8 cellular contexts compared by ENCODE assay signal in genomic region chr13:20566424-20566916, GRCh38. TPM values are rescaled to one million over a fixed set of nuclear protein-coding genes. Genes with fewer than 3 reads are reported as not detected.
DNase-seq lines count a peak whose midpoint lies in the region; ATAC-seq, FAIRE-seq and TF ChIP-seq lines count a peak whose summit lies in the region.

No MANE protein-coding gene starts in this region.

- no peaks in the 10 kb centered on the region for H3K27me3 ChIP-seq in BLaER1 treated with 17β-estradiol and CSF1 and Interleukin-3, amounts not matched to agents 10 nM and 100 nM
- H3K27me3 ChIP-seq in OCI-LY3 (ENCODE audit: low read depth, low read length) (no peaks in the 10 kb centered on the region), bronchial epithelial cell (ENCODE audit: control insufficient read depth, insufficient read depth, low read length) (no peaks in the 10 kb centered on the region), left lung (no peaks in the 10 kb centered on the region)

- intact Hi-C loops in left lung (cut with DNase I) = no loop called here

- H3K4me3 ChIP-seq in BLaER1 treated with 17β-estradiol and CSF1 and Interleukin-3, amounts not matched to agents 10 nM and 100 nM = peak overlapping the region; percentile 51 to 74 (median 64)
- H3K4me3 ChIP-seq in OCI-LY3 (ENCODE audit: low read length) (peak overlapping the region; percentile 86), bronchial epithelial cell (ENCODE audit: low read depth, low read length) (peak overlapping the region; percentile 74), left lung (peak overlapping the region; percentile 67 to 68)

- peak overlapping the region; percentile 81 to 94 (median 90) for H3K9ac ChIP-seq in BLaER1 treated with 17β-estradiol and CSF1 and Interleukin-3, amounts not matched to agents 10 nM and 100 nM
- peak overlapping the region; percentile 80 for H3K9ac ChIP-seq in OCI-LY3 (ENCODE audit: low read length)

- peaks cover 19 to 32% (median 23%) of the 10 kb centered on the region in 11 experiments for H3K9me3 ChIP-seq in BLaER1 treated with 17β-estradiol and CSF1 and Interleukin-3, amounts not matched to agents 10 nM and 100 nM (replicated peaks in 1 of 11)
- H3K9me3 ChIP-seq in OCI-LY3 (ENCODE audit: insufficient read depth, low read length) = peaks cover 13% of the 10 kb centered on the region; the same call in 1 of the 2 replicates
- H3K9me3 ChIP-seq in left lung = peaks cover 0 to 7% of the 10 kb centered on the region in 2 donors

- DNase-seq in bronchial epithelial cell (ENCODE audit: low read depth) (peak; percentile 83), left lung (no peak), superior temporal gyrus (ENCODE audit: extremely low spot score) (peak; percentile 70), GM19239 (ENCODE audit: insufficient read length, low spot score) (no peak)

- peak overlapping the region; percentile 77 to 94 (median 91); a peak in 21 of 22 replicates for H3K27ac ChIP-seq in BLaER1 treated with 17β-estradiol and CSF1 and Interleukin-3, amounts not matched to agents 10 nM and 100 nM
- H3K27ac ChIP-seq in OCI-LY3 (ENCODE audit: low read length) (peak overlapping the region; percentile 49), left lung (peak overlapping the region; percentile 91 to 92)

- no peaks in the 10 kb centered on the region for H4K20me1 ChIP-seq in BLaER1 treated with 17β-estradiol and CSF1 and Interleukin-3, amounts not matched to agents 10 nM and 100 nM
- H4K20me1 ChIP-seq in OCI-LY3 (ENCODE audit: insufficient read depth, low read length) = no peaks in the 10 kb centered on the region

- peak overlapping the region; percentile 65 to 91 (median 80) for H3K4me2 ChIP-seq in BLaER1 treated with 17β-estradiol and CSF1 and Interleukin-3, amounts not matched to agents 10 nM and 100 nM
- peak overlapping the region; percentile 78 for H3K4me2 ChIP-seq in OCI-LY3 (ENCODE audit: low read length)

- ATAC-seq in GM18858 (IDR thresholded peaks at IDR 0.05; ENCODE audit: unreplicated experiment) = peak; percentile 7
- peak; percentile 10 for ATAC-seq in HG03378 (IDR thresholded peaks at IDR 0.05; ENCODE audit: unreplicated experiment)
- ATAC-seq in left lung = peak; percentile 67

- H2AFZ ChIP-seq in OCI-LY3 (ENCODE audit: low read depth, low read length) = peak overlapping the region; percentile 79

- FAIRE-seq in bronchial epithelial cell (lab: Jason Lieb, UNC) = no peak
- no peak for FAIRE-seq in GM19239 (lab: Jason Lieb, UNC)

- TF ChIP-seq CTCF in OCI-LY3 (IDR thresholded peaks at IDR 0.05; ENCODE audit: low read depth, low read length) = no peak
- TF ChIP-seq CTCF in bronchial epithelial cell (IDR thresholded peaks at IDR 0.05; ENCODE audit: insufficient read depth, low read length, severe bottlenecking) = no peak
- no peak for TF ChIP-seq CTCF in left lung (IDR thresholded peaks at IDR 0.05)

- peaks cover 8 to 17% (median 15%) of the 10 kb centered on the region in 10 experiments; a peak in 19 of 20 replicates for H3K4me1 ChIP-seq in BLaER1 treated with 17β-estradiol and CSF1 and Interleukin-3, amounts not matched to agents 10 nM and 100 nM
- H3K4me1 ChIP-seq in OCI-LY3 (ENCODE audit: low read length) (peaks cover 15% of the 10 kb centered on the region), left lung (peaks cover 4 to 15% of the 10 kb centered on the region in 2 donors)

- H3K79me2 ChIP-seq in OCI-LY3 (ENCODE audit: low read length) = 0 out of 2 replicates have a peak, but pooled peaks cover 4% of the 10 kb centered on the region

- H3K36me3 ChIP-seq in BLaER1 treated with 17β-estradiol and CSF1 and Interleukin-3, amounts not matched to agents 10 nM and 100 nM = no peaks in the 10 kb centered on the region
- H3K36me3 ChIP-seq in OCI-LY3 (replicated peaks; ENCODE audit: low read depth, low read length) (peaks cover 4% of the 10 kb centered on the region), bronchial epithelial cell (ENCODE audit: control insufficient read depth, insufficient read depth, low read length) (no peaks in the 10 kb centered on the region), left lung (no peaks in the 10 kb centered on the region)

RNA-seq across cellular contexts. Expression of gene IFT88, which starts 0.5 kb away (rescaled TPM):
- total RNA-seq in bronchial epithelial cell (4.5 and 6.3 TPM in 2 replicates), left lung (10 to 100 TPM; 13.5 to 17.5 TPM)

RNA-seq across cellular contexts. Expression of gene CRYL1, which starts 40.8 kb away (rescaled TPM):
- total RNA-seq in bronchial epithelial cell (17.9 and 35.2 TPM in 2 replicates), left lung (10 to 100 TPM; 15.5 to 31.8 TPM)

Comparison
In these comparisons a context has a peak if more than half of its experiments do, and no peak if none do; other contexts are left out.
1. ATAC-seq: peak in every context shown above with its lines; median percentile 67 in left lung; 10 in HG03378; 7 in GM18858.
2. DNase-seq: peak in bronchial epithelial cell (single experiment) and superior temporal gyrus (single experiment); none in left lung (0 of 2) and GM19239 (single experiment).
3. Peak in every context shown above with its lines, with median percentiles within 50 percentile points of each other: H3K27ac ChIP-seq and H3K4me3 ChIP-seq.